Comparison of ENCODE assay signal across 21 cellular contexts in the genomic region with DNA sequence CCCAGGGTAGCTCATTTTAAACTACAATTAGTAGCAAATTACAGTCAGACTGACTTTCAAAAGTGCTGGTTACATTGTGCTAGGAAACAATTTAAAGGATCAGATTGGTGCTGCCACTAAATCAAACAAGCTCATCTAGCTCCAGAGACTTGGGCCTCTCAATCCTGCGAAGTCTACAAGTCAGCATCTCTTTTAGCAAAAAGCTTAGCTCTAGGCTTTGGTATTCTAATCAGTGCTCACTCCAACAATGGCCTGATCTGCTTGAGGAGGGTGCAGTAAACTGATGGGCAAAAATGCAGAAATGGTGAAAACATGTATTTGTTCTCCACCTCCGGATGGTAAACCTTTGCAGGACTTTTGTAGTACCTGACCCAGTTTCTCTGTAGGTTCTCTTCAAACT. TPM values are rescaled to one million over a fixed set of nuclear protein-coding genes. Genes with fewer than 3 reads are reported as not detected.
"Had no signal": no experiment of that assay in that cellular context is flagged by ENCODE, and none has a peak within 500 bp of the region (broad histone marks: within the 10 kb centered on the region; RNA-seq: fewer than 3 reads in every experiment).

No MANE protein-coding gene starts in this region.

- H3K4me1 ChIP-seq: colonic mucosa, pancreas, right lobe of liver had no signal

- H3K27me3 ChIP-seq: colonic mucosa, gastrocnemius medialis, heart left ventricle, hepatocyte, pancreas, right lobe of liver, tibial nerve, upper lobe of left lung had no signal

- H3K36me3 ChIP-seq: colonic mucosa, gastrocnemius medialis, heart left ventricle, pancreas, right lobe of liver, thoracic aorta, tibial nerve, upper lobe of left lung had no signal

- H2AFZ ChIP-seq: hepatocyte had no signal

- DNase-seq: colonic mucosa; effector CD8-positive, alpha-beta T cell; endodermal cell; foreskin fibroblast; gastrocnemius medialis; heart left ventricle; kidney; natural killer cell; pancreas; right lobe of liver; small intestine; stimulated activated CD4-positive, alpha-beta T cell treated with anti-CD3 and anti-CD28 coated beads, Interleukin-15, amount 100 ng/mL, for 24 hours; stimulated activated CD4-positive, alpha-beta T cell treated with anti-CD3 and anti-CD28 coated beads, Interleukin-2, amount 100 ng/mL, for 48 hours; stimulated activated naive B cell treated with anti-CD40 and anti-IgM and Interleukin-4, amounts not matched to agents 10 μg/mL and 1 μg/mL and 100 μg/mL, for 72 hours; upper lobe of left lung had no signal

- H3K79me2 ChIP-seq: hepatocyte had no signal

- H3K4me2 ChIP-seq: hepatocyte had no signal

- H3K4me3 ChIP-seq: colonic mucosa, gastrocnemius medialis, heart left ventricle, hepatocyte, lung, pancreas, right lobe of liver, thoracic aorta, tibial nerve, upper lobe of left lung had no signal

- H3K9me3 ChIP-seq: colonic mucosa, gastrocnemius medialis, heart left ventricle, pancreas, right lobe of liver, thoracic aorta, tibial nerve, upper lobe of left lung had no signal

- H3K27ac ChIP-seq: colonic mucosa, epithelial cell of prostate, gastrocnemius medialis, heart left ventricle, hepatocyte, pancreas, right lobe of liver, thoracic aorta, tibial nerve, upper lobe of left lung had no signal

- FAIRE-seq: kidney, pancreas, small intestine, urothelium cell line had no signal

RNA-seq across cellular contexts. Expression of a gene that starts 47.0 kb away (rescaled TPM):
- total RNA-seq: natural killer cell had no signal
